1 cellular context compared by ENCODE assay signal in genomic region chr4:1693131-1693896, GRCh38.
A peak's percentile ranks its signal among the peaks of the same experiment; 100 is the strongest.
TF ChIP-seq lines count a peak whose summit lies in the region.

No MANE protein-coding gene starts in this region.

TF ChIP-seq in HepG2, 621 proteins besides CTCF, POLR2A, EP300 and RAD21 (continued from another document):
- peak; percentile 50; the same call in 1 of the 2 replicates for TF ChIP-seq ARID4A (CRISPR knock-in tag; IDR thresholded peaks at IDR 0.05; ENCODE audit: borderline replicate concordance)
- peak; percentile 56; the same call in 1 of the 2 replicates for TF ChIP-seq FOXK1 (CRISPR knock-in tag; IDR thresholded peaks at IDR 0.05; ENCODE audit: borderline replicate concordance, low read depth)
- TF ChIP-seq STAG1 (CRISPR knock-in tag; IDR thresholded peaks at IDR 0.05), result peak; percentile 68
- TF ChIP-seq SMC3 (IDR thresholded peaks at IDR 0.05; ENCODE audit: low read length), result peak; percentile 91
- no peak for TF ChIP-seq HNF1A (IDR thresholded peaks at IDR 0.05; ENCODE audit: low read depth)
- no peak for TF ChIP-seq HNF1A (CRISPR knock-in tag; IDR thresholded peaks at IDR 0.05; ENCODE audit: borderline replicate concordance)
- TF ChIP-seq ZFP36 (IDR thresholded peaks at IDR 0.05; ENCODE audit: borderline replicate concordance, low read depth, low read length, partially characterized antibody), result peak; percentile 84
- TF ChIP-seq XRCC5 (optimal IDR thresholded peaks at IDR 0.05; ENCODE audit: low read length), result peak; percentile 69
- peak; percentile 56; the same call in 1 of the 2 replicates for TF ChIP-seq SAP130 (CRISPR knock-in tag; IDR thresholded peaks at IDR 0.05; ENCODE audit: low read depth)
